ENCODE assay signal across 16 cellular contexts in the genomic region with DNA sequence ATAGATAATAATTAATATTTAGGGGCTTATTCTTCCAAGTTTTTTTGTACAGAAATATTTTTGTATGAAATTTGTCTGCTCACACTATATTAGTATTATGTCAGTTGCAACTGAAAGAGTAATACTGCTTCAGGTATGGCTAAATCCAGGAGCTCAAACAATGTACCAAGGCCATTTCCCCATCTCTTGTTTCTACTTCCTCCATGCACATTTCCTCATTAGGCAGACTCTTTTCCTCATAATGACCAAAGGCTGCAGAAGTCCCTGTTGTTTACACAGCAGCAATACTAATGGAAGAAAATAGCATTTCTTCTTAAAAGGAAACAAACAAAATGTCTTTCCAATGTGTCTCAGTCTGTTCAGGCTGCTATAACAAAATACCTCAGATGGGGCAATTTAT. TPM values are rescaled to one million over a fixed set of nuclear protein-coding genes. Genes with fewer than 3 reads are reported as not detected.
DNase-seq lines count a peak whose midpoint lies in the region; ATAC-seq and TF ChIP-seq lines count a peak whose summit lies in the region.
"Had no signal": no experiment of that assay in that cellular context is flagged by ENCODE, and none has a peak within 500 bp of the region (broad histone marks: within the 10 kb centered on the region; RNA-seq: fewer than 3 reads in every experiment).

No MANE protein-coding gene starts in this region.

- no peak overlapping the region for H3K4me3 Mint-ChIP-seq in endodermal cell
- H3K4me3 Mint-ChIP-seq: CD4-positive, alpha-beta memory T cell; IgD-negative memory B cell had no signal

- no peak for ATAC-seq in PC-3
- ATAC-seq in HG02588 (IDR thresholded peaks at IDR 0.05; ENCODE audit: unreplicated experiment), result no peak

- no peaks in the 10 kb centered on the region for H3K9me3 ChIP-seq in PC-3 (ENCODE audit: low read length)
- H3K9me3 ChIP-seq in spleen, result peaks cover 0 to 5% (median 0%) of the 10 kb centered on the region in 8 donors
- H3K9me3 ChIP-seq in endodermal cell (ENCODE audit: control insufficient read depth, low read length), result no peaks in the 10 kb centered on the region
- H3K9me3 ChIP-seq in esophagus muscularis mucosa, result no peaks in the 10 kb centered on the region
- H3K9me3 ChIP-seq: HAP-1 had no signal

- no peaks in the 10 kb centered on the region for H3K79me2 ChIP-seq in PC-3 (ENCODE audit: low read length)

- H3K4me1 ChIP-seq in PC-3 (ENCODE audit: insufficient read depth, low read length) (peaks cover 40% of the 10 kb centered on the region), spleen (peaks cover 0 to 31% (median 10%) of the 10 kb centered on the region in 6 donors), endodermal cell (ENCODE audit: control insufficient read depth, insufficient read depth, low read length) (no peaks in the 10 kb centered on the region), esophagus muscularis mucosa (no peaks in the 10 kb centered on the region)

- H3K9me2 ChIP-seq in PC-3 (replicated peaks; ENCODE audit: low read length), result no peaks in the 10 kb centered on the region

- POLR2A ChIA-PET in PC-3 (lab: Charles Lee; ENCODE audit: unreplicated experiment), result no interaction called here

- TF ChIP-seq POLR2A in spleen (IDR thresholded peaks at IDR 0.05) (no peak), esophagus muscularis mucosa (IDR thresholded peaks at IDR 0.05; ENCODE audit: low read depth) (no peak)

- H4K20me1 ChIP-seq in PC-3 (ENCODE audit: low read length), result no peaks in the 10 kb centered on the region
- H4K20me1 ChIP-seq: BLaER1 treated with 17β-estradiol and CSF1 and Interleukin-3, amounts not matched to agents 10 nM and 100 nM had no signal

- H3K9me3 Mint-ChIP-seq in endodermal cell, result peaks cover 12% of the 10 kb centered on the region

- H3K4me2 ChIP-seq in PC-3 (ENCODE audit: low read length), result no peak overlapping the region

- TF ChIP-seq EP300 in esophagus muscularis mucosa (IDR thresholded peaks at IDR 0.05), result no peak

- intact Hi-C loops in PC-3 (cut with micrococcal nuclease) (no loop called here), spleen (cut with DNase I; ENCODE audit: low total_unique reads) (no loop called here), esophagus muscularis mucosa (cut with DNase I) (no loop called here)

- H3K4me3 ChIP-seq in PC-3 (ENCODE audit: low read length), result no peak overlapping the region
- peak overlapping the region in 2 of 8 donors; percentile 19 to 45 for H3K4me3 ChIP-seq in spleen
- H3K4me3 ChIP-seq in endodermal cell (ENCODE audit: low read length), result no peak overlapping the region
- no peak overlapping the region for H3K4me3 ChIP-seq in esophagus muscularis mucosa
- H3K4me3 ChIP-seq: BLaER1 treated with 17β-estradiol and CSF1 and Interleukin-3, amounts not matched to agents 10 nM and 100 nM; HAP-1 had no signal

- TF ChIP-seq CTCF in PC-3 (conservative IDR thresholded peaks at IDR 0.05; ENCODE audit: low read depth, low read length) (no peak), spleen (IDR thresholded peaks at IDR 0.05 in 8 of 11, conservative IDR thresholded peaks at IDR 0.05 in 3 of 11) (no peak), endodermal cell (conservative IDR thresholded peaks at IDR 0.05) (no peak), esophagus muscularis mucosa (IDR thresholded peaks at IDR 0.05) (no peak)

- H3K9ac ChIP-seq in PC-3 (ENCODE audit: low read length) (no peak overlapping the region; the same call in 1 of the 2 replicates), endodermal cell (ENCODE audit: extremely low read depth, low read length, poor library complexity, severe bottlenecking) (no peak overlapping the region)
- H3K9ac ChIP-seq: BLaER1 treated with 17β-estradiol and CSF1 and Interleukin-3, amounts not matched to agents 10 nM and 100 nM had no signal

- H2AFZ ChIP-seq in PC-3 (ENCODE audit: low read length), result no peak overlapping the region

- no peaks in the 10 kb centered on the region for H3K4me1 Mint-ChIP-seq in endodermal cell
- H3K4me1 Mint-ChIP-seq: CD4-positive, alpha-beta memory T cell had no signal

- H3K27me3 Mint-ChIP-seq in endodermal cell (ENCODE audit: insufficient read depth), result no peaks in the 10 kb centered on the region
- H3K27me3 Mint-ChIP-seq: CD4-positive, alpha-beta memory T cell; IgD-negative memory B cell had no signal

- H3K27me3 ChIP-seq in PC-3 (ENCODE audit: low read length), result no peaks in the 10 kb centered on the region
- H3K27me3 ChIP-seq in spleen (replicated peaks in 1 of 7), result peaks cover 0 to 7% (median 0%) of the 10 kb centered on the region in 7 donors
- H3K27me3 ChIP-seq in endodermal cell (ENCODE audit: control insufficient read depth, insufficient read depth, low read length, poor library complexity, severe bottlenecking), result no peaks in the 10 kb centered on the region
- peaks cover 0 to 17% (median 0%) of the 10 kb centered on the region in 4 donors for H3K27me3 ChIP-seq in esophagus muscularis mucosa
- H3K27me3 ChIP-seq: BLaER1 treated with 17β-estradiol and CSF1 and Interleukin-3, amounts not matched to agents 10 nM and 100 nM had no signal

- no peaks in the 10 kb centered on the region for H3K36me3 Mint-ChIP-seq in endodermal cell (ENCODE audit: low read depth)
- H3K36me3 Mint-ChIP-seq: CD4-positive, alpha-beta memory T cell; IgD-negative memory B cell had no signal

- DNase-seq in SKM-1 treated with dmso at 0.1 percent for 144 hours (lab: John Stamatoyannopoulos, UW; ENCODE audit: unreplicated experiment), result peak; percentile 61
- DNase-seq in SKM-1 (lab: John Stamatoyannopoulos, UW; ENCODE audit: unreplicated experiment), result no peak
- DNase-seq in MV-4-11 (lab: John Stamatoyannopoulos, UW), result peak; percentile 28
- no peak for DNase-seq in PC-3
- DNase-seq in spleen, result no peak
- no peak for DNase-seq in endodermal cell
- no peak for DNase-seq in esophagus muscularis mucosa (ENCODE audit: extremely low spot score)
- DNase-seq: ACHN; CD4-positive, alpha-beta memory T cell; DMS153; DMS79 treated with DMSO at 0.1 percent for 48 hours; EL had no signal

- H3K27ac Mint-ChIP-seq in endodermal cell, result no peak overlapping the region
- H3K27ac Mint-ChIP-seq: IgD-negative memory B cell had no signal

- H3K27ac ChIP-seq in PC-3 (ENCODE audit: low read length) (peak overlapping the region; percentile 98), spleen (peak overlapping the region in 7 of 8 donors; percentile 39 to 82 (median 61)), endodermal cell (ENCODE audit: low read depth, low read length) (no peak overlapping the region), esophagus muscularis mucosa (replicated peaks in 1 of 4) (no peak overlapping the region)

- H3F3A ChIP-seq in PC-3 (ENCODE audit: low read length, unreplicated experiment), result peaks cover 10% of the 10 kb centered on the region

- H3K36me3 ChIP-seq in PC-3 (ENCODE audit: low read depth, low read length) (no peaks in the 10 kb centered on the region), spleen (peaks cover 0 to 3% (median 0%) of the 10 kb centered on the region in 6 donors), endodermal cell (ENCODE audit: control insufficient read depth, insufficient read depth, low read length) (no peaks in the 10 kb centered on the region), esophagus muscularis mucosa (no peaks in the 10 kb centered on the region)
- H3K36me3 ChIP-seq: HAP-1 had no signal

- no TSS peak for BruUV-seq in PC-3 (replicated peaks; lab: Mats Ljungman, UMichigan)

- CTCF ChIA-PET in PC-3 (lab: Charles Lee), result no interaction called here

RNA-seq across cellular contexts. Expression of a gene that starts 9.2 kb away (rescaled TPM):
- total RNA-seq in PC-3 (2014; rRNA removed), result 46.4 and 54.6 TPM in 2 replicates
- total RNA-seq in spleen, result 10 to 100 TPM; 23.0 to 52.5 (median 38.3) TPM
- 1 to 10 TPM; 3.8 to 5.8 (median 4.3) TPM for polyA plus RNA-seq in spleen
- 1 to 10 TPM; 6.2 to 8.9 TPM for total RNA-seq in endodermal cell
- 5.8 TPM for polyA plus RNA-seq in endodermal cell (2013, experiment 1 of 2)
- polyA plus RNA-seq in endodermal cell (2013, experiment 2 of 2), result 5.7 TPM
- 1 to 10 TPM; 2.6 to 7.1 (median 5.0) TPM for total RNA-seq in esophagus muscularis mucosa

Comparison
In these comparisons a context has a peak if more than half of its experiments do, and no peak if none do; other contexts are left out.
1. DNase-seq: peak in SKM-1 treated with dmso at 0.1 percent for 144 hours (single experiment) and MV-4-11 (single experiment); none in SKM-1 (single experiment), PC-3 (single experiment), spleen (single experiment), endodermal cell (single experiment) and esophagus muscularis mucosa (single experiment).
2. H3K27ac ChIP-seq: peak in PC-3 (single experiment) and spleen (7 of 8); none in endodermal cell (single experiment) and esophagus muscularis mucosa (0 of 4).